ENCODE assay signal across 10 cellular contexts in genomic region chrX:111568356-111568755, GRCh38. TPM values are rescaled to one million over a fixed set of nuclear protein-coding genes. Genes with fewer than 3 reads are reported as not detected.
A peak's percentile ranks its signal among the peaks of the same experiment; 100 is the strongest.
DNase-seq lines count a peak whose midpoint lies in the region; ATAC-seq and TF ChIP-seq lines count a peak whose summit lies in the region.
"Had no signal": no experiment of that assay in that cellular context is flagged by ENCODE, and none has a peak within 500 bp of the region (broad histone marks: within the 10 kb centered on the region; RNA-seq: fewer than 3 reads in every experiment).

No MANE protein-coding gene starts in this region.

- H3K9me3 Mint-ChIP-seq in nephron: peaks cover 3% of the 10 kb centered on the region
- H3K9me3 Mint-ChIP-seq in stimulated activated naive CD8-positive, alpha-beta T cell treated with anti-CD3 and anti-CD28 coated beads, Interleukin-15, amount 100 ng/mL, for 72 hours: no peaks in the 10 kb centered on the region
- H3K9me3 Mint-ChIP-seq in CD8-positive, alpha-beta memory T cell: peaks cover 0 to 4% (median 0%) of the 10 kb centered on the region in 5 donors

- no peaks in the 10 kb centered on the region for H3K36me3 ChIP-seq in CD8-positive, alpha-beta memory T cell (ENCODE audit: insufficient read depth, low read length)

- no peaks in the 10 kb centered on the region for H3K4me1 ChIP-seq in CD8-positive, alpha-beta memory T cell (ENCODE audit: insufficient read depth, low read length)

- POLR2A ChIA-PET in CD8-positive, alpha-beta memory T cell (lab: Charles Lee): no interaction called here

- TF ChIP-seq CTCF in astrocyte of the spinal cord (IDR thresholded peaks at IDR 0.05; ENCODE audit: low read depth, low read length) (peak; percentile 52), nephron (IDR thresholded peaks at IDR 0.05; ENCODE audit: unreplicated experiment in 3 of 3) (peak; percentile 31 to 45 (median 44))

- no peak overlapping the region for H3K27ac Mint-ChIP-seq in nephron
- H3K27ac Mint-ChIP-seq in stimulated activated naive CD8-positive, alpha-beta T cell treated with anti-CD3 and anti-CD28 coated beads, Interleukin-15, amount 100 ng/mL, for 72 hours: no peak overlapping the region
- H3K27ac Mint-ChIP-seq in CD8-positive, alpha-beta memory T cell: no peak overlapping the region

- H3K4me1 Mint-ChIP-seq in nephron: peaks cover 5% of the 10 kb centered on the region
- no peaks in the 10 kb centered on the region for H3K4me1 Mint-ChIP-seq in stimulated activated naive CD8-positive, alpha-beta T cell treated with anti-CD3 and anti-CD28 coated beads, Interleukin-15, amount 100 ng/mL, for 72 hours
- no peaks in the 10 kb centered on the region for H3K4me1 Mint-ChIP-seq in CD8-positive, alpha-beta memory T cell

- H3K9me3 ChIP-seq in CD8-positive, alpha-beta memory T cell (ENCODE audit: low read length): no peaks in the 10 kb centered on the region

- DNase-seq in ELF-1 (ENCODE audit: low read depth, low spot score) (peak; percentile 64), LoVo (ENCODE audit: low spot score) (peak; percentile 5), astrocyte of the spinal cord (ENCODE audit: low read depth, low spot score) (no peak), posterior cingulate gyrus (no peak), HUDEP-2 (lab: John Stamatoyannopoulos, UW; ENCODE audit: unreplicated experiment in 76 of 76) (no peak)
- no peak for DNase-seq in stimulated activated naive CD8-positive, alpha-beta T cell treated with anti-CD3 and anti-CD28 coated beads, Interleukin-15, amount 100 ng/mL, for 72 hours
- DNase-seq in CD8-positive, alpha-beta memory T cell: no peak
- DNase-seq: activated gamma-delta T cell had no signal

- H3K4me3 Mint-ChIP-seq in nephron: no peak overlapping the region
- no peak overlapping the region for H3K4me3 Mint-ChIP-seq in stimulated activated naive CD8-positive, alpha-beta T cell treated with anti-CD3 and anti-CD28 coated beads, Interleukin-15, amount 100 ng/mL, for 72 hours
- no peak overlapping the region for H3K4me3 Mint-ChIP-seq in CD8-positive, alpha-beta memory T cell

- H3K36me3 Mint-ChIP-seq in nephron (ENCODE audit: low read depth): no peaks in the 10 kb centered on the region
- H3K36me3 Mint-ChIP-seq in CD8-positive, alpha-beta memory T cell: no peaks in the 10 kb centered on the region

- no peak overlapping the region for H3K27ac ChIP-seq in CD8-positive, alpha-beta memory T cell (ENCODE audit: low read depth, low read length)
- H3K27ac ChIP-seq: skin epidermis had no signal

- CTCF ChIA-PET in CD8-positive, alpha-beta memory T cell (lab: Charles Lee): no interaction called here

- in situ Hi-C loops in astrocyte of the spinal cord (cut with HindIII; ENCODE audit: low sequenced_read_pairs): no loop called here

- no peaks in the 10 kb centered on the region for H3K27me3 ChIP-seq in CD8-positive, alpha-beta memory T cell (ENCODE audit: insufficient read depth, low read length, poor library complexity, severe bottlenecking)

- H3K4me3 ChIP-seq in astrocyte of the spinal cord (ENCODE audit: low read depth, low read length): no peak overlapping the region
- H3K4me3 ChIP-seq in CD8-positive, alpha-beta memory T cell (ENCODE audit: low read length): no peak overlapping the region
- H3K4me3 ChIP-seq: skin epidermis had no signal

- intact Hi-C loops in posterior cingulate gyrus (cut with DNase I): no loop called here

- H3K27me3 Mint-ChIP-seq in nephron (ENCODE audit: low read depth): no peaks in the 10 kb centered on the region
- H3K27me3 Mint-ChIP-seq in stimulated activated naive CD8-positive, alpha-beta T cell treated with anti-CD3 and anti-CD28 coated beads, Interleukin-15, amount 100 ng/mL, for 72 hours: no peaks in the 10 kb centered on the region
- peaks cover 0 to 5% of the 10 kb centered on the region in 2 donors for H3K27me3 Mint-ChIP-seq in CD8-positive, alpha-beta memory T cell

- no peak for ATAC-seq in stimulated activated naive CD8-positive, alpha-beta T cell treated with anti-CD3 and anti-CD28 coated beads, Interleukin-15, amount 100 ng/mL, for 72 hours

RNA-seq across cellular contexts. Expression of gene SERTM2, which starts 56.9 kb away (rescaled TPM):
- total RNA-seq in CD8-positive, alpha-beta memory T cell: not detected
- polyA plus RNA-seq in CD8-positive, alpha-beta memory T cell: not detected

Comparison
In these comparisons a context has a peak if more than half of its experiments do, and no peak if none do; other contexts are left out.
1. DNase-seq: peak in ELF-1 (single experiment) and LoVo (single experiment); none in astrocyte of the spinal cord (single experiment), stimulated activated naive CD8-positive, alpha-beta T cell treated with anti-CD3 and anti-CD28 coated beads, Interleukin-15, amount 100 ng/mL, for 72 hours (0 of 2), CD8-positive, alpha-beta memory T cell (0 of 5), posterior cingulate gyrus (0 of 10) and HUDEP-2 (0 of 76).